In genomic region chr5:121949885-121950284, GRCh38 we compare ENCODE assay signal across 8 cellular contexts. TPM values are rescaled to one million over a fixed set of nuclear protein-coding genes. Genes with fewer than 3 reads are reported as not detected.
DNase-seq lines count a peak whose midpoint lies in the region; ATAC-seq, FAIRE-seq and TF ChIP-seq lines count a peak whose summit lies in the region.

No MANE protein-coding gene starts in this region.

- H3K4me2 ChIP-seq in OCI-LY7 (ENCODE audit: low read length) (no peak overlapping the region), H1 (ENCODE audit: insufficient read depth in 1 of 2, low read depth in 2 of 2, low read length in 2 of 2) (no peak overlapping the region)

- no peak overlapping the region for H3K27ac Mint-ChIP-seq in CD4-positive, CD25-positive, alpha-beta regulatory T cell
- no peak overlapping the region for H3K27ac Mint-ChIP-seq in naive B cell

- H2BK20ac ChIP-seq in H1 (ENCODE audit: low read length): no peak overlapping the region

- no peak overlapping the region for H3K23ac ChIP-seq in H1 (ENCODE audit: insufficient read length)

- no peak overlapping the region for H2AK5ac ChIP-seq in H1 (ENCODE audit: low read depth, low read length)

- no peaks in the 10 kb centered on the region for H3K4me1 ChIP-seq in CD4-positive, CD25-positive, alpha-beta regulatory T cell (ENCODE audit: control insufficient read depth, insufficient read depth, low read length, poor library complexity, severe bottlenecking)
- no peaks in the 10 kb centered on the region for H3K4me1 ChIP-seq in OCI-LY7 (ENCODE audit: insufficient read depth, low read length, poor library complexity, severe bottlenecking)
- no peaks in the 10 kb centered on the region for H3K4me1 ChIP-seq in H1 (replicated peaks in 1 of 4; ENCODE audit: control insufficient read depth in 3 of 4, insufficient read depth in 4 of 4, low read length in 3 of 4)

- no peak overlapping the region for H3K27ac ChIP-seq in CD4-positive, CD25-positive, alpha-beta regulatory T cell (ENCODE audit: insufficient read depth, low read length, poor library complexity, severe bottlenecking)
- H3K27ac ChIP-seq in OCI-LY7 (ENCODE audit: low read depth, low read length, poor library complexity, severe bottlenecking) (no peak overlapping the region), H1 (ENCODE audit: low read depth, low read length) (no peak overlapping the region)

- peaks cover 10% of the 10 kb centered on the region for H3K27me3 Mint-ChIP-seq in CD4-positive, CD25-positive, alpha-beta regulatory T cell
- H3K27me3 Mint-ChIP-seq in naive B cell: peaks cover 5 to 20% (median 15%) of the 10 kb centered on the region in 3 donors

- peak; percentile 85 to 87 for TF ChIP-seq RAD21 in H1 (IDR thresholded peaks at IDR 0.05 in 1 of 2, conservative IDR thresholded peaks at IDR 0.05 in 1 of 2; ENCODE audit: low read depth in 2 of 2, low read length in 2 of 2)

- BruUV-seq in OCI-LY7 (replicated peaks; lab: Mats Ljungman, UMichigan): no TSS peak

- H2BK12ac ChIP-seq in H1 (ENCODE audit: low read depth, low read length): no peak overlapping the region

- H3K56ac ChIP-seq in H1 (replicated peaks; ENCODE audit: insufficient read length, low read depth, low read length): no peak overlapping the region

- H3K4ac ChIP-seq in H1 (replicated peaks; ENCODE audit: insufficient read length, low read depth, low read length): no peak overlapping the region

- ATAC-seq in CD4-positive, CD25-positive, alpha-beta regulatory T cell (ENCODE audit: low read depth in 2 of 2): peak; percentile 44 to 52
- peak; percentile 60 for ATAC-seq in GM18520 (IDR thresholded peaks at IDR 0.05; ENCODE audit: unreplicated experiment)
- ATAC-seq in naive B cell (ENCODE audit: low read depth in 2 of 2): peak in 1 of 2 donors; percentile 50
- no peak for ATAC-seq in GM21528 (IDR thresholded peaks at IDR 0.05; ENCODE audit: low FRiP score, unreplicated experiment)

- no peaks in the 10 kb centered on the region for H3K4me1 Mint-ChIP-seq in CD4-positive, CD25-positive, alpha-beta regulatory T cell
- H3K4me1 Mint-ChIP-seq in naive B cell: no peaks in the 10 kb centered on the region

- no peak overlapping the region for H2BK120ac ChIP-seq in H1 (replicated peaks; ENCODE audit: low read depth, low read length)

- TF ChIP-seq EP300 in H1 (IDR thresholded peaks at IDR 0.05; ENCODE audit: borderline replicate concordance in 1 of 2, low read depth in 2 of 2, low read length in 2 of 2): no peak

- H3K79me2 ChIP-seq in OCI-LY7 (ENCODE audit: insufficient read depth, low read depth, low read length) (no peaks in the 10 kb centered on the region), H1 (ENCODE audit: control insufficient read depth in 1 of 2, insufficient read depth in 2 of 2, low read length in 2 of 2) (no peaks in the 10 kb centered on the region)

- no peaks in the 10 kb centered on the region for H4K20me1 ChIP-seq in OCI-LY7 (ENCODE audit: insufficient read depth, low read length)
- no peaks in the 10 kb centered on the region for H4K20me1 ChIP-seq in H1 (replicated peaks in 1 of 2; ENCODE audit: control insufficient read depth in 1 of 2, insufficient read depth in 2 of 2, low read length in 2 of 2)

- no peak overlapping the region for H4K8ac ChIP-seq in H1 (ENCODE audit: extremely low read depth, insufficient read depth, low read length)

- no peak overlapping the region for H4K91ac ChIP-seq in H1 (replicated peaks; ENCODE audit: insufficient read length, low read length)

- TF ChIP-seq CTCF in OCI-LY7 (conservative IDR thresholded peaks at IDR 0.05; ENCODE audit: low read length): peak; percentile 85
- peak in 2 of 3 experiments; percentile 50 to 61; a peak in 2 of 4 replicates for TF ChIP-seq CTCF in H1 (IDR thresholded peaks at IDR 0.05; ENCODE audit: control extremely low read depth in 1 of 3, insufficient read depth in 1 of 3, low read depth in 1 of 3, low read length in 3 of 3)

- no peak overlapping the region for H3K14ac ChIP-seq in H1 (ENCODE audit: insufficient read length)

- H3K79me1 ChIP-seq in H1 (ENCODE audit: low read depth, low read length): no peaks in the 10 kb centered on the region; the same call in 1 of the 2 replicates

- no peak overlapping the region for H3K18ac ChIP-seq in H1 (ENCODE audit: extremely low read depth, low read length)

- no peak overlapping the region for H4K5ac ChIP-seq in H1 (ENCODE audit: insufficient read length, low read depth, low read length)

- no peaks in the 10 kb centered on the region for H3K9me3 ChIP-seq in CD4-positive, CD25-positive, alpha-beta regulatory T cell (ENCODE audit: control insufficient read depth in 2 of 2, low read length in 2 of 2)
- H3K9me3 ChIP-seq in OCI-LY7 (ENCODE audit: low read length): no peaks in the 10 kb centered on the region
- peaks cover 0 to 6% of the 10 kb centered on the region in 2 experiments; a peak in 1 of 4 replicates for H3K9me3 ChIP-seq in H1 (ENCODE audit: insufficient read depth in 2 of 2, low read depth in 1 of 2, low read length in 1 of 2)

- FAIRE-seq in H1 (lab: Jason Lieb, UNC): peak; percentile 42

- H3K23me2 ChIP-seq in H1 (ENCODE audit: low read depth, low read length): no peaks in the 10 kb centered on the region

- no peak for TF ChIP-seq POLR2A in H1 (IDR thresholded peaks at IDR 0.05; ENCODE audit: control extremely low read depth in 1 of 2, low read depth in 2 of 2, low read length in 2 of 2)

- H2AFZ ChIP-seq in OCI-LY7 (ENCODE audit: low read length): no peak overlapping the region
- no peak overlapping the region for H2AFZ ChIP-seq in H1 (ENCODE audit: low read length)

- H2BK15ac ChIP-seq in H1 (ENCODE audit: low read length): no peak overlapping the region

- POLR2A ChIA-PET in OCI-LY7 (lab: Charles Lee) (interaction anchor here (1.0 to 1.8 kb wide), 2 partner anchors 12 to 62 kb away, joined by 3 to 6 read pairs; partner anchors contain the start of gene SRFBP1), H1 (lab: Charles Lee; ENCODE audit: partially characterized antibody) (no interaction called here)

- no peak overlapping the region for H3K9ac ChIP-seq in H1 (replicated peaks in 1 of 4; ENCODE audit: extremely low read depth in 1 of 4, low read depth in 3 of 4, low read length in 3 of 4)

- DNase-seq in CD4-positive, CD25-positive, alpha-beta regulatory T cell: peak in 1 of 3 donors; percentile 28
- DNase-seq in HPDE6-E6E7 (ENCODE audit: extremely low spot score): peak; percentile 28
- DNase-seq in OCI-LY7 (ENCODE audit: low spot score): peak; percentile 51
- DNase-seq in H1 (ENCODE audit: low read depth in 1 of 2, low spot score in 2 of 2): no peak
- DNase-seq in naive B cell: peak; percentile 12
- no peak for DNase-seq in KG1 (lab: John Stamatoyannopoulos, UW)

- no peak overlapping the region for H2BK5ac ChIP-seq in H1 (ENCODE audit: low read depth, low read length)

- H3K36me3 ChIP-seq in CD4-positive, CD25-positive, alpha-beta regulatory T cell (ENCODE audit: control insufficient read depth, insufficient read depth, low read length): no peaks in the 10 kb centered on the region
- H3K36me3 ChIP-seq in OCI-LY7 (ENCODE audit: insufficient read depth, low read length) (no peaks in the 10 kb centered on the region), H1 (ENCODE audit: control insufficient read depth in 2 of 4, insufficient read depth in 4 of 4, low read length in 3 of 4) (peaks cover 0 to 3% (median 0%) of the 10 kb centered on the region in 4 experiments; a peak in 1 of 8 replicates)

- no peak overlapping the region for H3K4me3 ChIP-seq in CD4-positive, CD25-positive, alpha-beta regulatory T cell (ENCODE audit: low read depth, low read length)
- H3K4me3 ChIP-seq in OCI-LY7 (ENCODE audit: low read depth, low read length, poor library complexity, severe bottlenecking) (no peak overlapping the region), H1 (ENCODE audit: extremely low read depth in 1 of 4, insufficient read depth in 2 of 4, low read depth in 3 of 4, low read length in 4 of 4) (no peak overlapping the region)

- intact Hi-C loops in OCI-LY7 (cut with micrococcal nuclease; ENCODE audit: unreplicated experiment): no loop called here

- H3K4me3 Mint-ChIP-seq in CD4-positive, CD25-positive, alpha-beta regulatory T cell: no peak overlapping the region
- H3K4me3 Mint-ChIP-seq in naive B cell: no peak overlapping the region

- WGBS in H1 (ENCODE audit: extremely low coverage in 1 of 2, insufficient coverage in 1 of 2, insufficient read length in 1 of 2, insufficient replicate concordance in 2 of 2, low coverage in 1 of 2, low lambda C conversion rate in 2 of 2, missing lambda C conversion rate in 1 of 2), 2 experiments: 62% methylated on average over 1 of the region's 1 CpG; no CpG with 5 or more reads in 1 of the 2 experiments

- no peaks in the 10 kb centered on the region for H3K36me3 Mint-ChIP-seq in CD4-positive, CD25-positive, alpha-beta regulatory T cell
- no peaks in the 10 kb centered on the region for H3K36me3 Mint-ChIP-seq in naive B cell

- peaks cover 0 to 1% (median 0%) of the 10 kb centered on the region in 7 donors for H3K9me3 Mint-ChIP-seq in CD4-positive, CD25-positive, alpha-beta regulatory T cell
- peaks cover 0 to 2% (median 0%) of the 10 kb centered on the region in 7 donors for H3K9me3 Mint-ChIP-seq in naive B cell

- H3K27me3 ChIP-seq in CD4-positive, CD25-positive, alpha-beta regulatory T cell (ENCODE audit: control insufficient read depth, insufficient read depth, low read length): peaks cover 14% of the 10 kb centered on the region
- no peaks in the 10 kb centered on the region for H3K27me3 ChIP-seq in H1 (replicated peaks in 1 of 4; ENCODE audit: control insufficient read depth in 3 of 4, extremely low read depth in 1 of 4, insufficient read depth in 3 of 4, low read length in 3 of 4)

- H3K9me2 ChIP-seq in OCI-LY7 (ENCODE audit: insufficient read depth, low read length): no peaks in the 10 kb centered on the region

- CTCF ChIA-PET in OCI-LY7 (lab: Charles Lee; ENCODE audit: unreplicated experiment) (no interaction called here), H1 (lab: Charles Lee; ENCODE audit: partially characterized antibody) (interaction anchor here (0.6 to 5.1 kb wide), 18 partner anchors 9 to 1133 kb away, joined by 3 to 30 read pairs (median 3); partner anchors contain the start of gene SRFBP1)

RNA-seq across cellular contexts. Expression of gene SRFBP1, which starts 11.9 kb away (rescaled TPM):
- total RNA-seq in CD4-positive, CD25-positive, alpha-beta regulatory T cell: 7.7 TPM
- 10 to 100 TPM in 2 of 4 donors, 1 to 10 TPM in 2; 6.9 to 11.0 (median 9.8) TPM for polyA plus RNA-seq in CD4-positive, CD25-positive, alpha-beta regulatory T cell
- total RNA-seq in OCI-LY7 (2014; rRNA removed; shearing (Covaris generic)): 10.6 and 12.9 TPM in 2 replicates
- total RNA-seq in OCI-LY7 (2022): 11.9 and 12.9 TPM in 2 replicates
- total RNA-seq in H1 (2021; fragmentation: NEBNext Ultra II Directional; extraction: Animal tissue kit (Norgen Biotek cat#: 25700)): 22.5 and 23.3 TPM in 2 replicates
- polyA plus RNA-seq in H1 (2011; rRNA removed) (1.5 and 2.4 TPM in 2 replicates), naive B cell (ENCODE audit: low read depth in 6 of 6) (10 to 100 TPM in 5 of 6 donors, 1 to 10 TPM in 1; 8.3 to 18.0 (median 14.3) TPM)
- 4.4 TPM for polyA plus RNA-seq in H1 (2011; cell fraction: cytosol; rRNA removed)
- 1.7 TPM for polyA plus RNA-seq in H1 (2011; cell fraction: nucleus; rRNA removed)
- polyA plus RNA-seq in H1 (2012, experiment 1 of 2): 4.8 to 12.2 TPM (median 5.2 TPM) in 4 replicates
- 0.83 TPM for polyA plus RNA-seq in H1 (2012, experiment 2 of 2)
- 18.2 TPM for polyA plus RNA-seq in H1 (2013, experiment 1 of 2)
- polyA plus RNA-seq in H1 (2013, experiment 2 of 2): 15.4 TPM
- polyA minus RNA-seq in H1 (2011; rRNA and poly(A)+ RNA removed): 3.6 and 5.0 TPM in 2 replicates
- polyA minus RNA-seq in H1 (2011; cell fraction: cytosol; rRNA and poly(A)+ RNA removed): 8.1 TPM
- 17.4 TPM for polyA minus RNA-seq in H1 (2011; cell fraction: nucleus; rRNA and poly(A)+ RNA removed)

Comparison
In these comparisons a context has a peak if more than half of its experiments do, and no peak if none do; other contexts are left out.
1. DNase-seq: peak in HPDE6-E6E7 (single experiment), OCI-LY7 (single experiment) and naive B cell (single experiment); none in H1 (0 of 2) and KG1 (single experiment).